Comparison of ENCODE assay signal across 12 cellular contexts in the genomic region with DNA sequence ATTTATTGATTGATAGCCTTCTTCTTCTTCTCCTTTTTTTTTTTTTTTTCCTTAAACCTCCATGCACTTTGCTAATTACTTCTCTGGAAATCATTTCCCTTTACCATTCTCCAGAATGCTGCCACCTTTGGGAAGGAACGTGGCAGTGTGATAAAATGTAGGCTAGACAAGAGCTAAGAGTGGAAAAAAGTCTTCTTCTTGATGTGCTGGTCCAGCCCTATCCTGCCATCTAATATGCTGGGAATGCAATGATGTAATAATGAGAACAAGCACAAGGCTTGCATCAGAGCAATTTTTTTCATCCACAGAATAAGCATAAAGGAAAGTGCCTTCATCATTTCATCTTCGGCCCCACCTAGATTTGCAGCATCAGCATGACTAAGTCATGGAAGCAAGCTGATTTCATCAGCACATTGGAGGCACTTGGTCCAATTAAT.
DNase-seq lines count a peak whose midpoint lies in the region; ATAC-seq, FAIRE-seq and TF ChIP-seq lines count a peak whose summit lies in the region.
"Had no signal": no experiment of that assay in that cellular context is flagged by ENCODE, and none has a peak within 500 bp of the region (broad histone marks: within the 10 kb centered on the region; RNA-seq: fewer than 3 reads in every experiment).

No MANE protein-coding gene starts in this region.

- H3K36me3 ChIP-seq in Panc1 (ENCODE audit: control insufficient read depth, insufficient read depth, low read length) (no peaks in the 10 kb centered on the region), pancreas (no peaks in the 10 kb centered on the region)

- peaks cover 0 to 8% of the 10 kb centered on the region in 2 donors for H3K27me3 Mint-ChIP-seq in stimulated activated naive B cell treated with anti-CD40 and anti-IgM and Interleukin-4, amounts not matched to agents 10 μg/mL and 1 μg/mL and 100 μg/mL, for 72 hours
- H3K27me3 Mint-ChIP-seq in activated T-cell treated with anti-CD3 and anti-CD28 coated beads, Interleukin-2, amount 50 U/mL, for 4 hours (ENCODE audit: low read depth): no peaks in the 10 kb centered on the region

- no peak for FAIRE-seq in pancreas (lab: Jason Lieb, UNC)

- no peaks in the 10 kb centered on the region for H3K36me3 Mint-ChIP-seq in stimulated activated naive B cell treated with anti-CD40 and anti-IgM and Interleukin-4, amounts not matched to agents 10 μg/mL and 1 μg/mL and 100 μg/mL, for 72 hours
- H3K36me3 Mint-ChIP-seq in activated T-cell treated with anti-CD3 and anti-CD28 coated beads, Interleukin-2, amount 50 U/mL, for 4 hours (ENCODE audit: insufficient read depth): no peaks in the 10 kb centered on the region
- H3K36me3 Mint-ChIP-seq: brain, mesothelial cell of epicardium had no signal

- in situ Hi-C loops in Panc1 (cut with HindIII; ENCODE audit: low pct_unique_long_range_greater_than_20kb, low sequenced_read_pairs): no loop called here

- no peak overlapping the region for H3K4me3 Mint-ChIP-seq in stimulated activated naive B cell treated with anti-CD40 and anti-IgM and Interleukin-4, amounts not matched to agents 10 μg/mL and 1 μg/mL and 100 μg/mL, for 72 hours
- no peak overlapping the region for H3K4me3 Mint-ChIP-seq in activated T-cell treated with anti-CD3 and anti-CD28 coated beads, Interleukin-2, amount 50 U/mL, for 4 hours
- H3K4me3 Mint-ChIP-seq: brain, mesothelial cell of epicardium had no signal

- peak; percentile 89 for DNase-seq in ELR (ENCODE audit: low read depth)
- peak; percentile 30 for DNase-seq in Panc1 (ENCODE audit: low read depth, low spot score)
- DNase-seq in epithelial cell of prostate (ENCODE audit: low read depth, low spot score): peak; percentile 80
- DNase-seq in pancreas: no peak
- DNase-seq in stimulated activated naive B cell treated with anti-CD40 and anti-IgM and Interleukin-4, amounts not matched to agents 10 μg/mL and 1 μg/mL and 100 μg/mL, for 72 hours: no peak
- DNase-seq in activated T-cell treated with anti-CD3 and anti-CD28 coated beads for 4 hours: no peak
- DNase-seq in activated T-cell treated with anti-CD3 and anti-CD28 coated beads, Interleukin-2, amount 50 U/mL, for 4 hours: no peak
- DNase-seq: NCI-H1436 had no signal

- no TSS peak for BruUV-seq in Panc1 (replicated peaks; lab: Mats Ljungman, UMichigan)

- H3K4me1 ChIP-seq in Panc1 (ENCODE audit: control insufficient read depth, insufficient read depth, low read length): no peaks in the 10 kb centered on the region; the same call in 1 of the 2 replicates
- peaks cover 0 to 6% (median 4%) of the 10 kb centered on the region in 3 donors for H3K4me1 ChIP-seq in pancreas

- intact Hi-C loops in Panc1 (cut with micrococcal nuclease; ENCODE audit: unreplicated experiment): no loop called here
- intact Hi-C loops in pancreas (cut with DNase I): loop anchor here in 1 of 3 donors (10.0 kb wide), 1 partner anchor 102 kb away; no protein-coding TSS in a partner anchor

- H3K9me3 Mint-ChIP-seq in stimulated activated naive B cell treated with anti-CD40 and anti-IgM and Interleukin-4, amounts not matched to agents 10 μg/mL and 1 μg/mL and 100 μg/mL, for 72 hours: no peaks in the 10 kb centered on the region
- H3K9me3 Mint-ChIP-seq in activated T-cell treated with anti-CD3 and anti-CD28 coated beads, Interleukin-2, amount 50 U/mL, for 4 hours: no peaks in the 10 kb centered on the region
- H3K9me3 Mint-ChIP-seq: mesothelial cell of epicardium had no signal

- TF ChIP-seq CTCF in Panc1 (IDR thresholded peaks at IDR 0.05): peak; percentile 19; the same call in 1 of the 2 replicates
- TF ChIP-seq CTCF in pancreas (IDR thresholded peaks at IDR 0.05): peak in 1 of 4 donors; percentile 23

- H3K27ac ChIP-seq in Panc1 (ENCODE audit: low read length) (no peak overlapping the region), epithelial cell of prostate (peak overlapping the region; percentile 63), pancreas (no peak overlapping the region)
- H3K27ac ChIP-seq: VCaP had no signal

- H3K27me3 ChIP-seq in Panc1 (ENCODE audit: control insufficient read depth, insufficient read depth, low read length) (no peaks in the 10 kb centered on the region), pancreas (no peaks in the 10 kb centered on the region)

- no peak overlapping the region for H3K27ac Mint-ChIP-seq in stimulated activated naive B cell treated with anti-CD40 and anti-IgM and Interleukin-4, amounts not matched to agents 10 μg/mL and 1 μg/mL and 100 μg/mL, for 72 hours
- H3K27ac Mint-ChIP-seq: mesothelial cell of epicardium had no signal

- H3K9me3 ChIP-seq in Panc1 (ENCODE audit: control insufficient read depth, insufficient read depth, low read depth, low read length) (no peaks in the 10 kb centered on the region), pancreas (no peaks in the 10 kb centered on the region)

- WGBS in pancreas, 2 donors: 50 to 53% methylated on average over 2 of the region's 2 CpGs

- POLR2A ChIA-PET in Panc1 (lab: Charles Lee): no interaction called here

- H3K4me3 ChIP-seq in Panc1 (ENCODE audit: low read depth in 2 of 2, low read length in 2 of 2) (no peak overlapping the region), pancreas (no peak overlapping the region)

- no peaks in the 10 kb centered on the region for H3K4me1 Mint-ChIP-seq in stimulated activated naive B cell treated with anti-CD40 and anti-IgM and Interleukin-4, amounts not matched to agents 10 μg/mL and 1 μg/mL and 100 μg/mL, for 72 hours
- no peaks in the 10 kb centered on the region for H3K4me1 Mint-ChIP-seq in activated T-cell treated with anti-CD3 and anti-CD28 coated beads, Interleukin-2, amount 50 U/mL, for 4 hours (ENCODE audit: low read depth)

- ATAC-seq in Panc1 (no peak), pancreas (peak in 3 of 4 donors; percentile 26 to 52 (median 41)), HG03565 (IDR thresholded peaks at IDR 0.05; ENCODE audit: unreplicated experiment) (no peak)
- ATAC-seq in stimulated activated naive B cell treated with anti-CD40 and anti-IgM and Interleukin-4, amounts not matched to agents 10 μg/mL and 1 μg/mL and 100 μg/mL, for 72 hours (replicated peaks): no peak
- ATAC-seq in activated T-cell treated with anti-CD3 and anti-CD28 coated beads, Interleukin-2, amount 50 U/mL, for 4 hours: no peak

- CTCF ChIA-PET in Panc1 (lab: Charles Lee): interaction anchor here (0.5 to 0.7 kb wide), 2 partner anchors 113 to 783 kb away, joined by 7 read pairs; no protein-coding TSS in a partner anchor

Comparison
In these comparisons a context has a peak if more than half of its experiments do, and no peak if none do; other contexts are left out.
1. DNase-seq: peak in ELR (single experiment), Panc1 (single experiment) and epithelial cell of prostate (single experiment); none in pancreas (0 of 6), stimulated activated naive B cell treated with anti-CD40 and anti-IgM and Interleukin-4, amounts not matched to agents 10 μg/mL and 1 μg/mL and 100 μg/mL, for 72 hours (single experiment), activated T-cell treated with anti-CD3 and anti-CD28 coated beads for 4 hours (single experiment) and activated T-cell treated with anti-CD3 and anti-CD28 coated beads, Interleukin-2, amount 50 U/mL, for 4 hours (single experiment).
2. ATAC-seq: peak in pancreas (3 of 4); none in Panc1 (single experiment), stimulated activated naive B cell treated with anti-CD40 and anti-IgM and Interleukin-4, amounts not matched to agents 10 μg/mL and 1 μg/mL and 100 μg/mL, for 72 hours (0 of 2), HG03565 (single experiment) and activated T-cell treated with anti-CD3 and anti-CD28 coated beads, Interleukin-2, amount 50 U/mL, for 4 hours (0 of 2).